Comparison of ENCODE assay signal across 8 cellular contexts in genomic region chr13:102800145-102801041, GRCh38.
DNase-seq lines count a peak whose midpoint lies in the region; ATAC-seq lines count a peak whose summit lies in the region.

No MANE protein-coding gene starts in this region.

- no peaks in the 10 kb centered on the region for H3K9me3 Mint-ChIP-seq in central memory CD8-positive, alpha-beta T cell

- H3K4me1 Mint-ChIP-seq in central memory CD8-positive, alpha-beta T cell: peaks cover 17% of the 10 kb centered on the region

- H3K27me3 Mint-ChIP-seq in central memory CD8-positive, alpha-beta T cell: no peaks in the 10 kb centered on the region

- DNase-seq in 8988T: peak; percentile 71
- DNase-seq in NCI-H2171 (lab: John Stamatoyannopoulos, UW): peak; percentile 77
- DNase-seq in central memory CD8-positive, alpha-beta T cell (ENCODE audit: low spot score in 2 of 2): peak; percentile 75 to 77
- DNase-seq in kidney tubule cell (ENCODE audit: low spot score): peak; percentile 85
- peak; percentile 57 to 78 (median 64) for DNase-seq in stimulated activated CD4-positive, alpha-beta T cell treated with anti-CD3 and anti-CD28 coated beads, Interleukin-1b, Interleukin-23, amount 100 ng/mL, for 24 hours (ENCODE audit: low read depth in 4 of 4, low spot score in 1 of 4)

- H3K36me3 Mint-ChIP-seq in central memory CD8-positive, alpha-beta T cell (ENCODE audit: insufficient read depth): peaks cover 9% of the 10 kb centered on the region

- H3K27ac Mint-ChIP-seq in central memory CD8-positive, alpha-beta T cell (ENCODE audit: low read depth): peak overlapping the region; percentile 77

- ATAC-seq in GM18508 (IDR thresholded peaks at IDR 0.05; ENCODE audit: insufficient read depth, unreplicated experiment) (peak; percentile 54), HG02973 (IDR thresholded peaks at IDR 0.05; ENCODE audit: unreplicated experiment) (peak; percentile 79)
- peak; percentile 85 for ATAC-seq in activated CD4-positive, CD25-positive, alpha-beta regulatory T cell treated with anti-CD3 and anti-CD28 coated beads, Interleukin-2, amount 50 U/mL, for 24 hours
- peak; percentile 84 for ATAC-seq in central memory CD8-positive, alpha-beta T cell (replicated peaks; ENCODE audit: extremely low read depth, poor library complexity, severe bottlenecking)

- peak overlapping the region; percentile 90 for H3K4me3 Mint-ChIP-seq in central memory CD8-positive, alpha-beta T cell

Comparison
In these comparisons a context has a peak if more than half of its experiments do, and no peak if none do; other contexts are left out.
1. Peak in every context shown above with its lines: DNase-seq and ATAC-seq.